Comparison of ENCODE assay signal across 22 cellular contexts in genomic region chr2:205115516-205115915, GRCh38.
"Had no signal": no experiment of that assay in that cellular context is flagged by ENCODE, and none has a peak within 500 bp of the region (broad histone marks: within the 10 kb centered on the region; RNA-seq: fewer than 3 reads in every experiment).

No MANE protein-coding gene starts in this region.

- H3K36me3 ChIP-seq: colonic mucosa, gastrocnemius medialis, neutrophil, pancreas, right lobe of liver, upper lobe of left lung had no signal

- H3K4me3 ChIP-seq: colonic mucosa, gastrocnemius medialis, heart left ventricle, hepatocyte, lung, pancreas, right lobe of liver, thoracic aorta, tibial nerve, upper lobe of left lung had no signal

- H2AFZ ChIP-seq: hepatocyte had no signal

- H3K4me1 ChIP-seq: colonic mucosa, gastrocnemius medialis, heart left ventricle, pancreas, right lobe of liver, upper lobe of left lung had no signal

- H3K9me3 ChIP-seq: colonic mucosa, gastrocnemius medialis, neutrophil, pancreas, right lobe of liver, upper lobe of left lung had no signal

- H3K27ac ChIP-seq: colonic mucosa, epithelial cell of prostate, gastrocnemius medialis, heart left ventricle, hepatocyte, neutrophil, pancreas, right lobe of liver, thoracic aorta, tibial nerve, upper lobe of left lung had no signal

- DNase-seq: colonic mucosa; effector CD8-positive, alpha-beta T cell; endodermal cell; gastrocnemius medialis; heart left ventricle; kidney; natural killer cell; pancreas; right lobe of liver; small intestine; stimulated activated CD4-positive, alpha-beta T cell treated with anti-CD3 and anti-CD28 coated beads, Interleukin-15, amount 100 ng/mL, for 24 hours; stimulated activated CD4-positive, alpha-beta T cell treated with anti-CD3 and anti-CD28 coated beads, Interleukin-2, amount 100 ng/mL, for 48 hours; stimulated activated naive B cell treated with anti-CD40 and anti-IgM and Interleukin-4, amounts not matched to agents 10 μg/mL and 1 μg/mL and 100 μg/mL, for 72 hours; upper lobe of left lung had no signal

- H3K27me3 ChIP-seq: colonic mucosa, gastrocnemius medialis, heart left ventricle, hepatocyte, neutrophil, pancreas, right lobe of liver, tibial nerve, upper lobe of left lung had no signal

- H3K4me2 ChIP-seq: hepatocyte had no signal

- ATAC-seq: esophagus mucosa; gastrocnemius medialis; heart left ventricle; left lobe of liver; natural killer cell; pancreas; right lobe of liver; stimulated activated naive B cell treated with anti-CD40 and anti-IgM and Interleukin-4, amounts not matched to agents 10 μg/mL and 1 μg/mL and 100 μg/mL, for 72 hours had no signal
